1 cellular context compared by ENCODE assay signal in genomic region chr20:32516583-32516982, GRCh38.
TF ChIP-seq lines count a peak whose summit lies in the region.

No MANE protein-coding gene starts in this region.

TF ChIP-seq in IMR-90, 13 proteins besides CTCF, POLR2A, EP300 and RAD21 (continued from another document):
- TF ChIP-seq USF2 (IDR thresholded peaks at IDR 0.05; ENCODE audit: low read depth, low read length) (no peak), FOS (IDR thresholded peaks at IDR 0.05; ENCODE audit: low read depth, low read length) (no peak), CEBPB (IDR thresholded peaks at IDR 0.05; ENCODE audit: low read depth, low read length) (no peak), NFE2L2 (IDR thresholded peaks at IDR 0.05; ENCODE audit: low read depth, low read length) (no peak), RFX5 (IDR thresholded peaks at IDR 0.05; ENCODE audit: low read depth, low read length) (no peak), SMC3 (IDR thresholded peaks at IDR 0.05; ENCODE audit: low read depth, low read length) (no peak), BHLHE40 (IDR thresholded peaks at IDR 0.05; ENCODE audit: low read depth, low read length) (no peak), CHD1 (IDR thresholded peaks at IDR 0.05; ENCODE audit: low read depth, low read length) (no peak), ELK1 (IDR thresholded peaks at IDR 0.05; ENCODE audit: borderline replicate concordance, low read depth, low read length) (no peak), RCOR1 (IDR thresholded peaks at IDR 0.05; ENCODE audit: insufficient replicate concordance, low read length) (no peak), MAFK (IDR thresholded peaks at IDR 0.05; ENCODE audit: low read depth, low read length) (no peak)
